ENCODE assay signal across 23 cellular contexts in the genomic region with DNA sequence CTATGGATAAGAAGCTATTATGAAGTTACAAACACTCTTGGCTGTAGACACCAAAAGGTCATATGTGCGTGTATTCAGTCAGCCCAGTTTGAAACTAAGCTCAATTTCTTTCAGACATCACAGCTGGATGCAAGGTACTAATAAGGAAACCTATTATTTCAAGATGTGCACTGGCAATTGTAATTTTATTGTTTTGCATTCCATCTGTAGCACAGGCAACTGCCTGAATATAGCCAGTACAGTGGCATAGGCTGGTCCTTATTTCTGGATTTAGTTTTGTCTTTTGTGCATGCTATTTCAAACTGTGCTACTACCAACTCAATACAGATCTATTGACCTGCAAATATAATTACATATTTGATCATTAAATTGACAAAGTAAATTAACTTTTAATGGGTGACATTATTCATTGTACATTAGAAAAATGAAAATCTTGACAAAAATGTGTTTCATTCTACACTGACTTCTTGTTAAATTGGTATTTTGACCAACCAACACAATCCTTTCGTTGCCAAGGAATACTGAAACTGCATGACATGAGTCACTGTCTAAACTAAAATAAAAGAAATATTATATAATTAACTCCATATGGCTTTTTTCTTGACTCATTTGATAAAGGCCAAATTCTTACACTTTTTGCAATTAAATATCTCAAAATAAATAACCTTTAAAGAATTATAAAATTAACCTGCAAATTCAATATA.
A peak's percentile ranks its signal among the peaks of the same experiment; 100 is the strongest.
DNase-seq lines count a peak whose midpoint lies in the region; TF ChIP-seq lines count a peak whose summit lies in the region.
"Had no signal": no experiment of that assay in that cellular context is flagged by ENCODE, and none has a peak within 500 bp of the region (broad histone marks: within the 10 kb centered on the region; RNA-seq: fewer than 3 reads in every experiment).

No MANE protein-coding gene starts in this region.

- H3K4me3 Mint-ChIP-seq in MCF 10A (ENCODE audit: unreplicated experiment) (no peak overlapping the region), endothelial cell (ENCODE audit: unreplicated experiment) (no peak overlapping the region)
- H3K4me3 Mint-ChIP-seq: activated CD4-positive, alpha-beta T cell treated with anti-CD3 and anti-CD28 coated beads, Interleukin-2, amount 10 ng/mL, durations not matched to agents 24 days and 14 days; CD4-positive, CD25-positive, alpha-beta regulatory T cell; neural crest cell had no signal

- POLR2A ChIA-PET in MCF 10A (lab: Yijun Ruan, JAX): interaction anchor here (0.7 kb wide), 1 partner anchor 10 kb away, joined by 4 read pairs; no protein-coding TSS in a partner anchor

- no peak overlapping the region for H3K4me3 ChIP-seq in breast epithelium
- no peak overlapping the region for H3K4me3 ChIP-seq in fibroblast of pulmonary artery (replicated peaks; ENCODE audit: low read depth, low read length)
- no peak overlapping the region for H3K4me3 ChIP-seq in coronary artery
- H3K4me3 ChIP-seq: mucosa of descending colon, vagina had no signal

- no peak overlapping the region for H3K27ac ChIP-seq in breast epithelium
- no peak overlapping the region for H3K27ac ChIP-seq in coronary artery
- H3K27ac ChIP-seq: vagina had no signal

- no peaks in the 10 kb centered on the region for H3K27me3 Mint-ChIP-seq in MCF 10A (ENCODE audit: insufficient read depth, unreplicated experiment)
- no peaks in the 10 kb centered on the region for H3K27me3 Mint-ChIP-seq in endothelial cell (ENCODE audit: unreplicated experiment)
- H3K27me3 Mint-ChIP-seq: activated CD4-positive, alpha-beta T cell treated with anti-CD3 and anti-CD28 coated beads, Interleukin-2, amount 10 ng/mL, durations not matched to agents 24 days and 14 days; CD4-positive, CD25-positive, alpha-beta regulatory T cell had no signal

- H3K4me1 ChIP-seq in breast epithelium: no peaks in the 10 kb centered on the region
- H3K4me1 ChIP-seq: vagina had no signal

- no peaks in the 10 kb centered on the region for H3K27me3 ChIP-seq in breast epithelium
- H3K27me3 ChIP-seq: vagina had no signal

- TF ChIP-seq CTCF in MCF 10A (IDR thresholded peaks at IDR 0.05; ENCODE audit: unreplicated experiment) (no peak), breast epithelium (IDR thresholded peaks at IDR 0.05) (no peak), fibroblast of pulmonary artery (IDR thresholded peaks at IDR 0.05; ENCODE audit: low read length, missing control alignments) (no peak), endothelial cell (IDR thresholded peaks at IDR 0.05; ENCODE audit: unreplicated experiment) (no peak), coronary artery (IDR thresholded peaks at IDR 0.05) (no peak)

- intact Hi-C loops in MCF 10A (cut with micrococcal nuclease): no loop called here
- intact Hi-C loops in breast epithelium (cut with DNase I; ENCODE audit: low total_unique reads): no loop called here

- H3K36me3 Mint-ChIP-seq in MCF 10A (ENCODE audit: insufficient read depth, unreplicated experiment) (no peaks in the 10 kb centered on the region), endothelial cell (ENCODE audit: low read depth, unreplicated experiment) (peaks cover 20% of the 10 kb centered on the region)
- H3K36me3 Mint-ChIP-seq: CD4-positive, CD25-positive, alpha-beta regulatory T cell had no signal

- H3K27ac Mint-ChIP-seq in MCF 10A (ENCODE audit: low read depth, unreplicated experiment): no peak overlapping the region
- H3K27ac Mint-ChIP-seq in endothelial cell (ENCODE audit: unreplicated experiment): no peak overlapping the region
- H3K27ac Mint-ChIP-seq: activated CD4-positive, alpha-beta T cell treated with anti-CD3 and anti-CD28 coated beads, Interleukin-2, amount 10 ng/mL, durations not matched to agents 24 days and 14 days; CD4-positive, CD25-positive, alpha-beta regulatory T cell had no signal

- H3K9me3 Mint-ChIP-seq in MCF 10A (ENCODE audit: unreplicated experiment): no peaks in the 10 kb centered on the region
- no peaks in the 10 kb centered on the region for H3K9me3 Mint-ChIP-seq in endothelial cell (ENCODE audit: unreplicated experiment)
- H3K9me3 Mint-ChIP-seq: activated CD4-positive, alpha-beta T cell treated with anti-CD3 and anti-CD28 coated beads, Interleukin-2, amount 10 ng/mL, durations not matched to agents 24 days and 14 days had no signal

- H3K9me3 ChIP-seq in breast epithelium: no peaks in the 10 kb centered on the region
- H3K9me3 ChIP-seq: vagina had no signal

- no peaks in the 10 kb centered on the region for H3K36me3 ChIP-seq in breast epithelium
- H3K36me3 ChIP-seq: vagina had no signal

- BruUV-seq in MCF 10A (replicated peaks; lab: Mats Ljungman, UMichigan): no TSS peak

- no peak for TF ChIP-seq POLR2A in breast epithelium (IDR thresholded peaks at IDR 0.05)

- H3K4me1 Mint-ChIP-seq in MCF 10A (ENCODE audit: insufficient read depth, unreplicated experiment) (no peaks in the 10 kb centered on the region), endothelial cell (ENCODE audit: unreplicated experiment) (peaks cover 5% of the 10 kb centered on the region)
- H3K4me1 Mint-ChIP-seq: activated CD4-positive, alpha-beta T cell treated with anti-CD3 and anti-CD28 coated beads, Interleukin-2, amount 10 ng/mL, durations not matched to agents 24 days and 14 days had no signal

- CTCF ChIA-PET in MCF 10A (lab: Yijun Ruan, JAX): no interaction called here

- DNase-seq in MCF 10A (ENCODE audit: unreplicated experiment) (peak; percentile 3), breast epithelium (ENCODE audit: low spot score in 2 of 2) (no peak), astrocyte of the hippocampus (ENCODE audit: low read depth, low spot score) (peak; percentile 3), fibroblast of pulmonary artery (ENCODE audit: low read depth) (peak; percentile 7), stromal cell of bone marrow (ENCODE audit: low read depth) (peak; percentile 69), endothelial cell (ENCODE audit: low spot score) (no peak), HPDE6-E6E7 (ENCODE audit: extremely low spot score) (no peak), coronary artery (ENCODE audit: low spot score) (no peak)
- DNase-seq: activated CD4-positive, alpha-beta T cell treated with anti-CD3 and anti-CD28 coated beads, Interleukin-2, amount 10 ng/mL, durations not matched to agents 24 days and 14 days; activated CD8-positive, alpha-beta memory T cell treated with anti-CD3 and anti-CD28 coated beads, Interleukin-2, amount 50 U/mL, for 4 hours; activated gamma-delta T cell; amygdala; CD4-positive, CD25-positive, alpha-beta regulatory T cell; dermis blood vessel endothelial cell; DMS53; glutamatergic neuron; Karpas-422; left ventricle myocardium superior; mucosa of descending colon; NCI-H1092 treated with DMSO at 0.1 percent for 48 hours; Right ventricle myocardium superior had no signal

Comparison
In these comparisons a context has a peak if more than half of its experiments do, and no peak if none do; other contexts are left out.
1. DNase-seq: peak in MCF 10A (single experiment), astrocyte of the hippocampus (single experiment), fibroblast of pulmonary artery (single experiment) and stromal cell of bone marrow (single experiment); none in breast epithelium (0 of 2), endothelial cell (single experiment), HPDE6-E6E7 (single experiment) and coronary artery (single experiment).